19 cellular contexts compared by ENCODE assay signal in genomic region chr10:47008769-47009168, GRCh38.
"Had no signal": no experiment of that assay in that cellular context is flagged by ENCODE, and none has a peak within 500 bp of the region (broad histone marks: within the 10 kb centered on the region; RNA-seq: fewer than 3 reads in every experiment).

No MANE protein-coding gene starts in this region.

- ATAC-seq: activated CD4-positive, CD25-positive, alpha-beta regulatory T cell treated with anti-CD3 and anti-CD28 coated beads, Interleukin-2, amount 50 U/mL, for 24 hours; activated CD8-positive, alpha-beta T cell treated with anti-CD3 and anti-CD28 coated beads, Interleukin-2, amount 10 ng/mL, durations not matched to agents 7 days and 5 days; esophagus mucosa; gastroesophageal sphincter; heart left ventricle had no signal

- H3K36me3 Mint-ChIP-seq: natural killer cell had no signal

- H3K4me3 ChIP-seq: gastroesophageal sphincter, heart left ventricle, ovary, sigmoid colon had no signal

- H3K27ac ChIP-seq: gastroesophageal sphincter, heart left ventricle, ovary, sigmoid colon had no signal

- H3K4me3 Mint-ChIP-seq: activated CD4-positive, alpha-beta T cell treated with anti-CD3 and anti-CD28 coated beads, Interleukin-2, amount 10 ng/mL, durations not matched to agents 7 days and 5 days; activated CD8-positive, alpha-beta T cell treated with anti-CD3 and anti-CD28 coated beads, Interleukin-2, amount 10 ng/mL, durations not matched to agents 7 days and 5 days; activated naive CD4-positive, alpha-beta T cell treated with anti-CD3 and anti-CD28 coated beads for 36 hours; activated T-cell treated with anti-CD3 and anti-CD28 coated beads, Interleukin-2, amount 50 U/mL, for 24 hours; natural killer cell; T-helper 1 cell treated with Interleukin-12 subunit alpha and Interleukin-12 subunit beta and Interleukin-4 antibody, amounts not matched to agents 30 μg/mL and 1 μg/mL, for 36 hours had no signal

- H3K9me3 ChIP-seq: gastroesophageal sphincter, heart left ventricle, ovary, sigmoid colon had no signal

- H3K4me1 Mint-ChIP-seq: activated CD4-positive, alpha-beta T cell treated with anti-CD3 and anti-CD28 coated beads, Interleukin-2, amount 10 ng/mL, durations not matched to agents 7 days and 5 days; natural killer cell had no signal

- H3K27me3 ChIP-seq: gastroesophageal sphincter, heart left ventricle, ovary, sigmoid colon had no signal

- DNase-seq: activated CD4-positive, alpha-beta T cell treated with anti-CD3 and anti-CD28 coated beads, Interleukin-2, amount 10 ng/mL, durations not matched to agents 7 days and 5 days; activated CD8-positive, alpha-beta T cell treated with anti-CD3 and anti-CD28 coated beads, Interleukin-2, amount 10 ng/mL, durations not matched to agents 7 days and 5 days; activated naive CD4-positive, alpha-beta T cell treated with anti-CD3 and anti-CD28 coated beads for 36 hours; activated T-cell treated with anti-CD3 and anti-CD28 coated beads, Interleukin-2, amount 50 U/mL, for 24 hours; anterior cingulate cortex; cerebellar nuclear complex; cortex of kidney; heart left ventricle; kidney; mesenchymal stem cell; natural killer cell; ovary; sigmoid colon; stimulated activated CD4-positive, alpha-beta T cell treated with anti-CD3 and anti-CD28 coated beads, Interleukin-4, amount 100 ng/mL, for 24 hours; stimulated activated naive CD4-positive, alpha-beta T cell had no signal

- H3K36me3 ChIP-seq: gastroesophageal sphincter, heart left ventricle, ovary, sigmoid colon had no signal

- H3K4me1 ChIP-seq: heart left ventricle, sigmoid colon had no signal

- H3K27ac Mint-ChIP-seq: activated CD4-positive, alpha-beta T cell treated with anti-CD3 and anti-CD28 coated beads, Interleukin-2, amount 10 ng/mL, durations not matched to agents 7 days and 5 days; activated CD8-positive, alpha-beta T cell treated with anti-CD3 and anti-CD28 coated beads, Interleukin-2, amount 10 ng/mL, durations not matched to agents 7 days and 5 days; activated naive CD4-positive, alpha-beta T cell treated with anti-CD3 and anti-CD28 coated beads for 36 hours; activated T-cell treated with anti-CD3 and anti-CD28 coated beads, Interleukin-2, amount 50 U/mL, for 24 hours; natural killer cell; T-helper 1 cell treated with Interleukin-12 subunit alpha and Interleukin-12 subunit beta and Interleukin-4 antibody, amounts not matched to agents 30 μg/mL and 1 μg/mL, for 36 hours had no signal

- H3K27me3 Mint-ChIP-seq: activated T-cell treated with anti-CD3 and anti-CD28 coated beads, Interleukin-2, amount 50 U/mL, for 24 hours had no signal

- H3K9me3 Mint-ChIP-seq: activated CD4-positive, alpha-beta T cell treated with anti-CD3 and anti-CD28 coated beads, Interleukin-2, amount 10 ng/mL, durations not matched to agents 7 days and 5 days; activated naive CD4-positive, alpha-beta T cell treated with anti-CD3 and anti-CD28 coated beads for 36 hours; activated T-cell treated with anti-CD3 and anti-CD28 coated beads, Interleukin-2, amount 50 U/mL, for 24 hours; natural killer cell; T-helper 1 cell treated with Interleukin-12 subunit alpha and Interleukin-12 subunit beta and Interleukin-4 antibody, amounts not matched to agents 30 μg/mL and 1 μg/mL, for 36 hours had no signal
